15 cellular contexts compared by ENCODE assay signal in the genomic region with DNA sequence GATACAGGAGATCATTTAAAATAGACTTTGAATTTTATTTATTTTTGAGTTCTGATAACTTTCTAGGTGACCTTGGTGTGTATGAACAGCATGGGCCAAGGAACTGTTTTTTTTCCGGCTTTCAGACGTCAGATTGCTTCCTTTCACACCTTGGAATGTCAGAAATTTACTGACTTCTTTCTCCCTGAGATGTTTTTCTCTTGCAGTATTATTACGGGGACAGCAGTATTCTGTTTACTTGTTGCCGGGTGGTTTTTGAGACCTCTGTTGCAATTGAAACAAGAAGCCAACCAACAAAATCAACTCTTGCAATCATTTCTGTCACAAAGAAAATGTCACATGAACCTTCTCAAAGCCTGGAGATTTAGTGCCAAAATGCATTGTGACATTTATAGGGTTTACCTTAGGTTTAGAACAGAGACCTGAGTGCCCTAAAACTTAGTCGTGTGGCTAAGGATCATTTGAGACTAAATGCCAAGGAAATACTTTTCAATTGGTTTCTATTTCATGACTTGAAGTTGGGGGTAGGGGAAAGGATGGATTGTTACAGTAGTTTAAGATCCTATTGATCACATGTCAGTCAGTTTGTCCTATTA.
"Had no signal": no experiment of that assay in that cellular context is flagged by ENCODE, and none has a peak within 500 bp of the region (broad histone marks: within the 10 kb centered on the region; RNA-seq: fewer than 3 reads in every experiment).

No MANE protein-coding gene starts in this region.

- DNase-seq: activated CD4-positive, alpha-beta T cell treated with anti-CD3 and anti-CD28 coated beads, Interleukin-2, amount 50 U/mL, for 1 hour; activated naive CD8-positive, alpha-beta T cell treated with anti-CD3 and anti-CD28 coated beads, Interleukin-2, amount 10 ng/mL, durations not matched to agents 7 days and 5 days; aorta; foreskin fibroblast; glutamatergic neuron; kidney glomerular epithelial cell; spleen; upper lobe of left lung had no signal

- ATAC-seq: activated CD4-positive, CD25-positive, alpha-beta regulatory T cell treated with anti-CD3 and anti-CD28 coated beads, Interleukin-2, amount 50 U/mL, for 24 hours; esophagus mucosa; sciatic nerve had no signal

- H3K4me3 Mint-ChIP-seq: activated naive CD8-positive, alpha-beta T cell treated with anti-CD3 and anti-CD28 coated beads, Interleukin-2, amount 10 ng/mL, durations not matched to agents 7 days and 5 days; activated T-helper 1 cell treated with anti-CD3 and anti-CD28 coated beads, Interleukin-12 subunit alpha, Interleukin-12 subunit beta, Interleukin-2, Interleukin-4 antibody, amounts not matched to agents 30 ng/mL and 10 ng/mL and 1 ng/mL, durations not matched to agents 14 hours and 24 hours and 36 hours; stimulated activated naive CD8-positive, alpha-beta T cell treated with anti-CD3 and anti-CD28 coated beads, Interleukin-15, Interleukin-2, amounts not matched to agents 100 ng/mL and 50 ng/mL, for 24 hours had no signal

- H3K27ac Mint-ChIP-seq: activated naive CD8-positive, alpha-beta T cell treated with anti-CD3 and anti-CD28 coated beads, Interleukin-2, amount 10 ng/mL, durations not matched to agents 7 days and 5 days; activated T-helper 1 cell treated with anti-CD3 and anti-CD28 coated beads, Interleukin-12 subunit alpha, Interleukin-12 subunit beta, Interleukin-2, Interleukin-4 antibody, amounts not matched to agents 30 ng/mL and 10 ng/mL and 1 ng/mL, durations not matched to agents 14 hours and 24 hours and 36 hours; stimulated activated naive CD8-positive, alpha-beta T cell treated with anti-CD3 and anti-CD28 coated beads, Interleukin-15, Interleukin-2, amounts not matched to agents 100 ng/mL and 50 ng/mL, for 24 hours had no signal

- H3K9me3 Mint-ChIP-seq: activated naive CD8-positive, alpha-beta T cell treated with anti-CD3 and anti-CD28 coated beads, Interleukin-2, amount 10 ng/mL, durations not matched to agents 7 days and 5 days; activated T-helper 1 cell treated with anti-CD3 and anti-CD28 coated beads, Interleukin-12 subunit alpha, Interleukin-12 subunit beta, Interleukin-2, Interleukin-4 antibody, amounts not matched to agents 30 ng/mL and 10 ng/mL and 1 ng/mL, durations not matched to agents 14 hours and 24 hours and 36 hours; stimulated activated naive CD8-positive, alpha-beta T cell treated with anti-CD3 and anti-CD28 coated beads, Interleukin-15, Interleukin-2, amounts not matched to agents 100 ng/mL and 50 ng/mL, for 24 hours had no signal

- FAIRE-seq: bronchial epithelial cell had no signal

- H3K9me3 ChIP-seq: suprapubic skin, upper lobe of left lung had no signal

- H3K4me1 Mint-ChIP-seq: activated naive CD8-positive, alpha-beta T cell treated with anti-CD3 and anti-CD28 coated beads, Interleukin-2, amount 10 ng/mL, durations not matched to agents 7 days and 5 days had no signal

- H3K4me3 ChIP-seq: spleen, suprapubic skin, upper lobe of left lung had no signal

- H3K27me3 ChIP-seq: spleen, suprapubic skin, upper lobe of left lung had no signal

- H3K27ac ChIP-seq: spleen, suprapubic skin, upper lobe of left lung had no signal

- H3K27me3 Mint-ChIP-seq: stimulated activated naive CD8-positive, alpha-beta T cell treated with anti-CD3 and anti-CD28 coated beads, Interleukin-15, Interleukin-2, amounts not matched to agents 100 ng/mL and 50 ng/mL, for 24 hours had no signal

- H3K36me3 ChIP-seq: spleen, suprapubic skin, upper lobe of left lung had no signal

- H3K4me1 ChIP-seq: spleen, suprapubic skin had no signal
